ENCODE assay signal across 8 cellular contexts in the genomic region with DNA sequence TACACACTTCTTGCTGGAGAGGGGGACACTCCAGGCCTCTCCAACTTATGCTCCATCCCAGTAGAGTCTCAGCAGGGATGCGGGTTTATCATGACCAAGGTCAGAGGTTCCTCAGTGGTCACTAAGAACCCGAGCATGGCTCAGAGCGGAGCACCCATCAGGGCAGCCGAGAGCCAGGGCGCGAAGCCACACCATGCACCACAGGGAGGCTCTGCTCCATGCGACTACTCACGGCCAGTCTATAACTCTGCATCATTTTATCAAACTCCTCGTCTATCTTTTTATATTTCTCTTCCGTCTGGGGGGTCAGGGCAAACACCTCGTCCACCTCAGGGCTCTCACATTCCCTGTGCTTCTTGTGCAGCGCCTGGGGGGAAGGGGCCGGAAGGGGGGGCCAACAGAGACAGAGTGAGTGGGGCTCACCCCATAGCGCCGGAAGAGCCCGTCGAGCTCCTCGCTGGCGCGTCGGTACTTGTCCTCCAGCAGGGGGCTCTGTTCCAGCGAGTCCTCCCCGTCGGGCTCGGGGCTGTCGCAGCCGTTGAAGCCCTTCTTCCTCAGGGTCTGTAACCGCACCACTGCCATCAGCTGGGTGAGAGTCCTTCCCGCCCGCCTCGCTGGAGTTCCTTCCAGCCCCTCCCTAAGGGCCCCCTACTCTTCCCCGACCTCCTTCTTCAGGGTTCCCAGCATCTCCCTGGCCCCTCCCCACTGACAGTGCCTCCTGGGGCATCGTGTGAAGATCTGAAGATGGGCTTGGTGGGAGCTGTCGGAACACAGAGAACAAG. TPM values are rescaled to one million over a fixed set of nuclear protein-coding genes. Genes with fewer than 3 reads are reported as not detected.
DNase-seq lines count a peak whose midpoint lies in the region; ATAC-seq and TF ChIP-seq lines count a peak whose summit lies in the region.

No MANE protein-coding gene starts in this region.

- no peaks in the 10 kb centered on the region for H3K27me3 ChIP-seq in thyroid gland

- TF ChIP-seq CTCF in thyroid gland (IDR thresholded peaks at IDR 0.05) = peak in 4 of 6 experiments; percentile 28 to 38 (median 32)

- peaks cover 58 to 62% of the 10 kb centered on the region in 2 donors for H3K36me3 ChIP-seq in thyroid gland

- peak overlapping the region in 1 of 3 donors; percentile 38 for H3K27ac ChIP-seq in thyroid gland

- no peak for TF ChIP-seq POLR2A in thyroid gland (IDR thresholded peaks at IDR 0.05)

- H3K4me3 ChIP-seq in thyroid gland (replicated peaks in 1 of 3) = no peak overlapping the region

- peak; percentile 36 for ATAC-seq in esophagus mucosa

- peak; percentile 58 for DNase-seq in DMS53 (lab: John Stamatoyannopoulos, UW)
- no peak for DNase-seq in DMS53 treated with DMSO at 0.1 percent for 48 hours (lab: John Stamatoyannopoulos, UW; ENCODE audit: unreplicated experiment)
- DNase-seq in NCI-H460 (ENCODE audit: extremely low read depth, low read depth) = peak; percentile 48
- peak; percentile 71 for DNase-seq in activated T-cell treated with anti-CD3 and anti-CD28 coated beads for 4 hours
- peak in 30 of 56 donors; percentile 11 to 69 (median 39) for DNase-seq in nucleus accumbens (lab: John Stamatoyannopoulos, UW)
- DNase-seq in thyroid gland = peak in 1 of 2 donors; percentile 35
- no peak for DNase-seq in putamen (ENCODE audit: low spot score)

- H3K9me3 ChIP-seq in thyroid gland = no peaks in the 10 kb centered on the region

- intact Hi-C loops in thyroid gland (cut with DNase I) = no loop called here

- peaks cover 29 to 43% of the 10 kb centered on the region in 2 donors for H3K4me1 ChIP-seq in thyroid gland

- WGBS in thyroid gland, 2 donors = 61 to 64% methylated on average over 34 of the region's 34 CpGs

RNA-seq across cellular contexts. Expression of gene MEF2D, which starts 20.0 kb away (rescaled TPM):
- 23.8 and 26.3 TPM in 2 replicates for total RNA-seq in NCI-H460 (2014; rRNA removed; shearing (Covaris generic))
- polyA plus RNA-seq in NCI-H460 (2014; cell fraction: nucleus; rRNA removed) = 13.9 and 18.0 TPM in 2 replicates
- total RNA-seq in esophagus mucosa (15.0 TPM), thyroid gland (10 to 100 TPM; 26.4 to 80.6 (median 32.0) TPM)

Comparison
In these comparisons a context has a peak if more than half of its experiments do, and no peak if none do; other contexts are left out.
1. DNase-seq: peak in DMS53 (single experiment), NCI-H460 (single experiment), activated T-cell treated with anti-CD3 and anti-CD28 coated beads for 4 hours (single experiment) and nucleus accumbens (30 of 56); none in DMS53 treated with DMSO at 0.1 percent for 48 hours (single experiment) and putamen (single experiment).